13 cellular contexts compared by ENCODE assay signal in the genomic region with DNA sequence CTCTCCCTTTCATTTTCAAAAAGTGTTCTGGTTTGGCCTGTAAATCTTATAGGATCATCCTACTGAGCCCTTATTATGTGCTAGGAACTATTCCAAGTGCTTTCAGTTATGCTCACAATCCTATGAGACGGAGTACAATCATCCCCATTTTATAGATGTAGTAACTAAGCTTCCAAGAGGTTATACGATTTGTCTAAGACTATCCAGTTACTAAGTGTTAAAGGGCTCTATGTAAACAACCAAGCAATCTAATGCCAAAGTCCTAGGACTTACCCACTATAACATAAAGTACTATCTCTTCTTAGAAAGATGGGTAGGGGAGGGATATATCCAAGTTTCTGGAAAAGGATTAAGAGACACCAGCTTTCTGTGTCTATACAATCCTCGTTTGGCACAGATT.
"Had no signal": no experiment of that assay in that cellular context is flagged by ENCODE, and none has a peak within 500 bp of the region (broad histone marks: within the 10 kb centered on the region; RNA-seq: fewer than 3 reads in every experiment).

No MANE protein-coding gene starts in this region.

- H3K9me3 ChIP-seq: neutrophil had no signal

- H3K27me3 Mint-ChIP-seq: naive B cell had no signal

- H3K36me3 ChIP-seq: neutrophil had no signal

- H3K4me3 Mint-ChIP-seq: activated T-helper 1 cell treated with anti-CD3 and anti-CD28 coated beads, Interleukin-12 subunit alpha, Interleukin-12 subunit beta, Interleukin-2, Interleukin-4 antibody, amounts not matched to agents 30 ng/mL and 10 ng/mL and 1 ng/mL, durations not matched to agents 14 hours and 24 hours and 36 hours; endodermal cell; naive B cell had no signal

- H3K4me3 ChIP-seq: lung had no signal

- DNase-seq: activated naive CD4-positive, alpha-beta T cell; anterior cingulate cortex; brain microvascular endothelial cell; endodermal cell; left cardiac atrium; naive B cell; retina; stimulated activated CD4-positive, alpha-beta T cell treated with anti-CD3 and anti-CD28 coated beads, Interleukin-4, amount 100 ng/mL, for 24 hours; stimulated activated naive CD4-positive, alpha-beta T cell; trophoblast cell had no signal

- H3K27ac Mint-ChIP-seq: activated T-helper 1 cell treated with anti-CD3 and anti-CD28 coated beads, Interleukin-12 subunit alpha, Interleukin-12 subunit beta, Interleukin-2, Interleukin-4 antibody, amounts not matched to agents 30 ng/mL and 10 ng/mL and 1 ng/mL, durations not matched to agents 14 hours and 24 hours and 36 hours; endodermal cell had no signal

- H3K27ac ChIP-seq: brain microvascular endothelial cell, neutrophil had no signal

- H3K36me3 Mint-ChIP-seq: naive B cell had no signal

- ATAC-seq: left cardiac atrium had no signal

- H3K4me1 Mint-ChIP-seq: endodermal cell had no signal

- H3K27me3 ChIP-seq: brain microvascular endothelial cell, neutrophil had no signal

- H3K9me3 Mint-ChIP-seq: activated T-helper 1 cell treated with anti-CD3 and anti-CD28 coated beads, Interleukin-12 subunit alpha, Interleukin-12 subunit beta, Interleukin-2, Interleukin-4 antibody, amounts not matched to agents 30 ng/mL and 10 ng/mL and 1 ng/mL, durations not matched to agents 14 hours and 24 hours and 36 hours; endodermal cell; naive B cell had no signal
